Comparison of ENCODE assay signal across 19 cellular contexts in genomic region chr11:133040289-133040893, GRCh38.
A peak's percentile ranks its signal among the peaks of the same experiment; 100 is the strongest.
DNase-seq lines count a peak whose midpoint lies in the region; ATAC-seq and TF ChIP-seq lines count a peak whose summit lies in the region.
"Had no signal": no experiment of that assay in that cellular context is flagged by ENCODE, and none has a peak within 500 bp of the region (broad histone marks: within the 10 kb centered on the region; RNA-seq: fewer than 3 reads in every experiment).

No MANE protein-coding gene starts in this region.

- H3K4me3 ChIP-seq in mesodermal cell (ENCODE audit: extremely low read depth, insufficient read depth, low read length, poor library complexity, severe bottlenecking), result no peak overlapping the region
- no peak overlapping the region for H3K4me3 ChIP-seq in CD4-positive, alpha-beta memory T cell (ENCODE audit: low read length in 2 of 2)
- H3K4me3 ChIP-seq: cardiac muscle cell, psoas muscle, SJCRH30 had no signal

- H3K9me3 Mint-ChIP-seq in chondrocyte (ENCODE audit: low read depth), result no peaks in the 10 kb centered on the region
- H3K9me3 Mint-ChIP-seq in CD4-positive, alpha-beta memory T cell, result peaks cover 0 to 5% (median 0%) of the 10 kb centered on the region in 8 donors
- H3K9me3 Mint-ChIP-seq: T-helper 2 cell treated with Interferon-gamma antibody and Interleukin-4, amounts not matched to agents 5 μg/mL and 100 μg/mL, for 36 hours had no signal

- 38 to 49% methylated on average over 5 to 8 of the region's 8 CpGs for WGBS in mesodermal cell (ENCODE audit: insufficient coverage in 2 of 2), 2 experiments

- CTCF ChIA-PET in CD4-positive, alpha-beta memory T cell (lab: Charles Lee; ENCODE audit: partially characterized antibody), result interaction anchor here (1.2 kb wide), 1 partner anchor 7 kb away, joined by 3 read pairs; no protein-coding TSS in a partner anchor

- no peaks in the 10 kb centered on the region for H3K27me3 ChIP-seq in CD4-positive, alpha-beta memory T cell (ENCODE audit: insufficient read depth, low read length)
- H3K27me3 ChIP-seq: SJCRH30 had no signal

- H3K27ac Mint-ChIP-seq in chondrocyte (ENCODE audit: unreplicated experiment), result peak overlapping the region; percentile 85
- no peak overlapping the region for H3K27ac Mint-ChIP-seq in CD4-positive, alpha-beta memory T cell
- H3K27ac Mint-ChIP-seq: activated CD4-positive, alpha-beta T cell treated with anti-CD3 and anti-CD28 coated beads for 36 hours; naive thymus-derived CD8-positive, alpha-beta T cell; T-helper 2 cell treated with Interferon-gamma antibody and Interleukin-4, amounts not matched to agents 5 μg/mL and 100 μg/mL, for 36 hours had no signal

- POLR2A ChIA-PET in CD4-positive, alpha-beta memory T cell (lab: Charles Lee; ENCODE audit: partially characterized antibody), result no interaction called here

- no peak for ATAC-seq in GM18907 (IDR thresholded peaks at IDR 0.05; ENCODE audit: unreplicated experiment)
- no peak for ATAC-seq in HG02981 (IDR thresholded peaks at IDR 0.05; ENCODE audit: unreplicated experiment)
- no peak for ATAC-seq in left lobe of liver
- ATAC-seq: activated CD4-positive, alpha-beta T cell treated with anti-CD3 and anti-CD28 coated beads for 36 hours; activated naive CD4-positive, alpha-beta T cell treated with anti-CD3 and anti-CD28 coated beads, Interleukin-2, amount 50 U/mL, for 72 hours; naive thymus-derived CD8-positive, alpha-beta T cell; psoas muscle had no signal

- no peak for TF ChIP-seq CTCF in chondrocyte (IDR thresholded peaks at IDR 0.05)

- peak overlapping the region; percentile 26 for H3K4me3 Mint-ChIP-seq in chondrocyte (ENCODE audit: unreplicated experiment)
- H3K4me3 Mint-ChIP-seq in CD4-positive, alpha-beta memory T cell, result no peak overlapping the region
- H3K4me3 Mint-ChIP-seq: activated CD4-positive, alpha-beta T cell treated with anti-CD3 and anti-CD28 coated beads for 36 hours; naive thymus-derived CD8-positive, alpha-beta T cell; T-helper 2 cell treated with Interferon-gamma antibody and Interleukin-4, amounts not matched to agents 5 μg/mL and 100 μg/mL, for 36 hours had no signal

- peaks cover 34% of the 10 kb centered on the region for H3K4me1 Mint-ChIP-seq in chondrocyte (ENCODE audit: low read depth)
- H3K4me1 Mint-ChIP-seq in CD4-positive, alpha-beta memory T cell, result no peaks in the 10 kb centered on the region
- H3K4me1 Mint-ChIP-seq: activated CD4-positive, alpha-beta T cell treated with anti-CD3 and anti-CD28 coated beads for 36 hours; naive thymus-derived CD8-positive, alpha-beta T cell had no signal

- peak overlapping the region; percentile 13 for H3K27ac ChIP-seq in mesodermal cell (ENCODE audit: low read depth, low read length, severe bottlenecking)
- H3K27ac ChIP-seq in CD4-positive, alpha-beta memory T cell (ENCODE audit: low read depth, low read length), result no peak overlapping the region
- H3K27ac ChIP-seq: cardiac muscle cell, psoas muscle, SJCRH30 had no signal

- no peaks in the 10 kb centered on the region for H3K36me3 Mint-ChIP-seq in chondrocyte (ENCODE audit: low read depth)
- H3K36me3 Mint-ChIP-seq in CD4-positive, alpha-beta memory T cell, result no peaks in the 10 kb centered on the region
- H3K36me3 Mint-ChIP-seq: naive thymus-derived CD8-positive, alpha-beta T cell had no signal

- DNase-seq in ELR (ENCODE audit: low read depth), result peak; percentile 58
- DNase-seq in NCI-H128 (lab: John Stamatoyannopoulos, UW; ENCODE audit: unreplicated experiment), result peak; percentile 39
- DNase-seq in chondrocyte (ENCODE audit: low spot score), result no peak
- DNase-seq in CD4-positive, alpha-beta memory T cell, result no peak
- no peak for DNase-seq in left lobe of liver (ENCODE audit: low spot score)
- DNase-seq: activated CD4-positive, alpha-beta T cell treated with anti-CD3 and anti-CD28 coated beads for 36 hours; DMS79; effector CD4-positive, alpha-beta T cell; GOT3; naive thymus-derived CD8-positive, alpha-beta T cell; NCI-H1048; psoas muscle; SJCRH30 had no signal

- no peaks in the 10 kb centered on the region for H3K9me3 ChIP-seq in mesodermal cell (ENCODE audit: control insufficient read depth, low read length)
- H3K9me3 ChIP-seq in CD4-positive, alpha-beta memory T cell (ENCODE audit: control insufficient read depth in 1 of 2, low read length in 2 of 2), result no peaks in the 10 kb centered on the region
- H3K9me3 ChIP-seq: psoas muscle, SJCRH30 had no signal

- intact Hi-C loops in CD4-positive, alpha-beta memory T cell (cut with micrococcal nuclease), result no loop called here

- H3K4me1 ChIP-seq in mesodermal cell (ENCODE audit: control insufficient read depth, insufficient read depth, low read length, poor library complexity, severe bottlenecking), result peaks cover 29% of the 10 kb centered on the region
- no peaks in the 10 kb centered on the region for H3K4me1 ChIP-seq in CD4-positive, alpha-beta memory T cell (ENCODE audit: insufficient read depth, low read length)
- H3K4me1 ChIP-seq: psoas muscle, SJCRH30 had no signal

- H3K27me3 Mint-ChIP-seq in chondrocyte (ENCODE audit: low read depth), result no peaks in the 10 kb centered on the region
- H3K27me3 Mint-ChIP-seq in CD4-positive, alpha-beta memory T cell, result peaks cover 0 to 5% of the 10 kb centered on the region in 2 donors

- no peaks in the 10 kb centered on the region for H3K36me3 ChIP-seq in mesodermal cell (ENCODE audit: control insufficient read depth, insufficient read depth, low read length)
- no peaks in the 10 kb centered on the region for H3K36me3 ChIP-seq in CD4-positive, alpha-beta memory T cell (ENCODE audit: insufficient read depth, low read length)
- H3K36me3 ChIP-seq: cardiac muscle cell, SJCRH30 had no signal

Comparison
In these comparisons a context has a peak if more than half of its experiments do, and no peak if none do; other contexts are left out.
1. DNase-seq: peak in ELR (single experiment) and NCI-H128 (single experiment); none in chondrocyte (single experiment), CD4-positive, alpha-beta memory T cell (0 of 5) and left lobe of liver (single experiment).